ENCODE assay signal across 22 cellular contexts in the genomic region with DNA sequence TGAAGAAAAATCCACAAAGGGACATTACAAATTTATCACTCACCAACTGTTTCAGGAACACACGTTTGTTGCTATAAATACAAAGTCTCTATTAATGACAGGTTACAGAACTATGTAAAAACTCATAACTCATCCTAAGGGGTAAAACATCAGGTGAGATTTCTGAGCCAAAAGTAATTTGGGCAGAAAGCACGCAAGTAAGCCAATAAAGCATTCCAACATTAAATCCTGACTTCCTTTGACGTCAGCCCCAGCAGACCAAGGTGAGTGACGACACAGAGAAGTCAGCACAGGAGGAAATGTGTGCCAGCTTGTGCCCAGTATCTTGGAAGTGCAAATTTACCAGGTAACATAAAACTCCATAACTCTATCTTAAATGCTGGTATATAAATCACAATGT. TPM values are rescaled to one million over a fixed set of nuclear protein-coding genes. Genes with fewer than 3 reads are reported as not detected.
DNase-seq lines count a peak whose midpoint lies in the region; ATAC-seq, FAIRE-seq and TF ChIP-seq lines count a peak whose summit lies in the region.
"Had no signal": no experiment of that assay in that cellular context is flagged by ENCODE, and none has a peak within 500 bp of the region (broad histone marks: within the 10 kb centered on the region; RNA-seq: fewer than 3 reads in every experiment).

No MANE protein-coding gene starts in this region.

- TF ChIP-seq POLR2A in A549 (IDR thresholded peaks at IDR 0.05; ENCODE audit: low read length) = no peak
- TF ChIP-seq POLR2A in adrenal gland (IDR thresholded peaks at IDR 0.05) = no peak

- H3K27me3 ChIP-seq in bronchial epithelial cell (ENCODE audit: control insufficient read depth, insufficient read depth, low read length) (no peaks in the 10 kb centered on the region), adrenal gland (no peaks in the 10 kb centered on the region)
- H3K27me3 ChIP-seq: BE2C had no signal

- peak; percentile 92 for FAIRE-seq in A549 (lab: Jason Lieb, UNC)
- FAIRE-seq in bronchial epithelial cell (lab: Jason Lieb, UNC) = no peak
- FAIRE-seq: G401.6, HepG2 had no signal

- H3K27me3 Mint-ChIP-seq in activated naive CD4-positive, alpha-beta T cell treated with anti-CD3 and anti-CD28 coated beads for 36 hours (ENCODE audit: low read depth) = no peaks in the 10 kb centered on the region
- H3K27me3 Mint-ChIP-seq: CD4-positive, CD25-positive, alpha-beta regulatory T cell had no signal

- peak; percentile 97 to 98 for TF ChIP-seq EP300 in A549 (IDR thresholded peaks at IDR 0.05)

- 12% methylated on average over 4 of the region's 4 CpGs for WGBS in A549 (ENCODE audit: missing lambda C conversion rate)
- WGBS in adrenal gland, 4 donors = 75 to 84% (median 81%) methylated on average over 4 of the region's 4 CpGs

- intact Hi-C loops in adrenal gland (cut with DNase I) = no loop called here
- intact Hi-C loops in activated naive CD4-positive, alpha-beta T cell treated with anti-CD3 and anti-CD28 coated beads for 36 hours (cut with micrococcal nuclease) = no loop called here

- peaks cover 2% of the 10 kb centered on the region for H3K4me1 Mint-ChIP-seq in activated naive CD4-positive, alpha-beta T cell treated with anti-CD3 and anti-CD28 coated beads for 36 hours (ENCODE audit: low read depth)
- H3K4me1 Mint-ChIP-seq: H9 had no signal

- peaks cover under 1% of the 10 kb centered on the region for H3K9me3 Mint-ChIP-seq in activated naive CD4-positive, alpha-beta T cell treated with anti-CD3 and anti-CD28 coated beads for 36 hours
- H3K9me3 Mint-ChIP-seq: H9 had no signal

- peak overlapping the region; percentile 83 for H3K27ac ChIP-seq in A549
- no peak overlapping the region for H3K27ac ChIP-seq in adrenal gland

- H3K4me1 ChIP-seq in A549 (peaks cover 41% of the 10 kb centered on the region), adrenal gland (replicated peaks in 1 of 2) (no peaks in the 10 kb centered on the region)
- H3K4me1 ChIP-seq: BE2C had no signal

- DNase-seq in A549 (ENCODE audit: low read depth in 1 of 2, low spot score in 1 of 2) = peak; percentile 22 to 95
- peak; percentile 43 for DNase-seq in NCI-H69 (lab: John Stamatoyannopoulos, UW)
- peak; percentile 42 for DNase-seq in bronchial epithelial cell (ENCODE audit: low read depth)
- peak; percentile 7 for DNase-seq in left kidney (ENCODE audit: low read depth, low spot score)
- DNase-seq in adrenal gland = no peak
- no peak for DNase-seq in activated naive CD4-positive, alpha-beta T cell treated with anti-CD3 and anti-CD28 coated beads for 36 hours
- no peak for DNase-seq in NOMO-1 treated with DMSO at 0.1 percent for 48 hours (lab: John Stamatoyannopoulos, UW; ENCODE audit: unreplicated experiment)
- DNase-seq in stimulated activated CD4-positive, alpha-beta T cell treated with anti-CD3 and anti-CD28 coated beads, Interleukin-1b, Interleukin-23, amount 100 ng/mL, for 48 hours = no peak
- DNase-seq: 8988T; BE2C; CD4-positive, CD25-positive, alpha-beta regulatory T cell; COR-L47; H9; KBM-7; MV-4-11; NCI-H1694 treated with DMSO at 0.1 percent for 48 hours; NCI-H2107; NCI-H345; NCI-H524 treated with DMSO at 0.1 percent for 48 hours had no signal

- peak; percentile 91 to 97 for ATAC-seq in A549
- ATAC-seq: HepG2, Right ventricle myocardium inferior had no signal

- peak; percentile 36 to 58; a peak in 4 of 5 replicates for TF ChIP-seq RAD21 in A549 (conservative IDR thresholded peaks at IDR 0.05 in 1 of 2, IDR thresholded peaks at IDR 0.05 in 1 of 2)

- no peak overlapping the region for H3K27ac Mint-ChIP-seq in activated naive CD4-positive, alpha-beta T cell treated with anti-CD3 and anti-CD28 coated beads for 36 hours
- H3K27ac Mint-ChIP-seq: CD4-positive, CD25-positive, alpha-beta regulatory T cell; H9 had no signal

- H3K9me3 ChIP-seq in A549 (peaks cover 33% of the 10 kb centered on the region), adrenal gland (replicated peaks in 1 of 3) (no peaks in the 10 kb centered on the region)
- H3K9me3 ChIP-seq: BE2C had no signal

- peaks cover 41% of the 10 kb centered on the region for H3K36me3 Mint-ChIP-seq in activated naive CD4-positive, alpha-beta T cell treated with anti-CD3 and anti-CD28 coated beads for 36 hours (ENCODE audit: low read depth)

- H3K4me2 ChIP-seq in A549 = peak overlapping the region; percentile 79

- H3K4me3 ChIP-seq in A549 = 0 out of 3 replicates have a peak overlapping the region, but pooled peaks have one; percentile 5
- no peak overlapping the region for H3K4me3 ChIP-seq in bronchial epithelial cell (ENCODE audit: low read depth, low read length)
- H3K4me3 ChIP-seq in adrenal gland = no peak overlapping the region

- H3K4me3 Mint-ChIP-seq in activated naive CD4-positive, alpha-beta T cell treated with anti-CD3 and anti-CD28 coated beads for 36 hours = no peak overlapping the region
- H3K4me3 Mint-ChIP-seq: CD4-positive, CD25-positive, alpha-beta regulatory T cell; H9 had no signal

- H3K36me3 ChIP-seq in bronchial epithelial cell (ENCODE audit: control insufficient read depth, insufficient read depth, low read length) (peaks cover 2% of the 10 kb centered on the region), adrenal gland (replicated peaks in 1 of 2) (no peaks in the 10 kb centered on the region)

- POLR2A ChIA-PET in A549 (lab: Yijun Ruan, JAX) = interaction anchor here (1.0 to 1.2 kb wide), 2 partner anchors 18 to 45 kb away, joined by 5 to 8 read pairs; partner anchors contain the start of gene IMMP2L

- CTCF ChIA-PET in A549 (lab: Yijun Ruan, JAX) = interaction anchor here (0.9 kb wide), 1 partner anchor 8 kb away, joined by 4 read pairs; no protein-coding TSS in a partner anchor
- CTCF ChIA-PET in activated naive CD4-positive, alpha-beta T cell treated with anti-CD3 and anti-CD28 coated beads for 36 hours (lab: Charles Lee) = no interaction called here

- TF ChIP-seq CTCF in A549 (IDR thresholded peaks at IDR 0.05) = no peak
- TF ChIP-seq CTCF in bronchial epithelial cell (IDR thresholded peaks at IDR 0.05; ENCODE audit: insufficient read depth, low read length, severe bottlenecking) = no peak
- TF ChIP-seq CTCF in adrenal gland (IDR thresholded peaks at IDR 0.05) = no peak

TF ChIP-seq in A549, 52 proteins besides CTCF, POLR2A, EP300 and RAD21 (continues in another document):
- TF ChIP-seq RARB (CRISPR knock-in tag; IDR thresholded peaks at IDR 0.05) = peak; percentile 52; the same call in 1 of the 2 replicates
- TF ChIP-seq SMC3 (IDR thresholded peaks at IDR 0.05) = peak; percentile 37; the same call in 1 of the 3 replicates
- TF ChIP-seq HOXB13 (CRISPR knock-in tag; IDR thresholded peaks at IDR 0.05; ENCODE audit: low read depth) = peak; percentile 81; the same call in 1 of the 2 replicates
- TF ChIP-seq ZSCAN20 (CRISPR knock-in tag; IDR thresholded peaks at IDR 0.05) = no peak
- TF ChIP-seq EHF (CRISPR knock-in tag; IDR thresholded peaks at IDR 0.05) = no peak
- TF ChIP-seq HOXB5 (CRISPR knock-in tag; IDR thresholded peaks at IDR 0.05) = peak; percentile 93
- TF ChIP-seq GATA3 (IDR thresholded peaks at IDR 0.05; ENCODE audit: borderline replicate concordance) = peak; percentile 98
- peak; percentile 70 for TF ChIP-seq FOSL2 (IDR thresholded peaks at IDR 0.05)
- peak; percentile 93 for TF ChIP-seq FOSL2 (CRISPR knock-in tag; IDR thresholded peaks at IDR 0.05)
- TF ChIP-seq CHD4 (IDR thresholded peaks at IDR 0.05; ENCODE audit: borderline replicate concordance) = no peak
- no peak for TF ChIP-seq HOXA7 (CRISPR knock-in tag; IDR thresholded peaks at IDR 0.05)
- TF ChIP-seq JUNB (IDR thresholded peaks at IDR 0.05) = peak; percentile 91
- TF ChIP-seq NPAS2 (CRISPR knock-in tag; IDR thresholded peaks at IDR 0.05; ENCODE audit: borderline replicate concordance) = no peak
- TF ChIP-seq MAFK (IDR thresholded peaks at IDR 0.05; ENCODE audit: partially characterized antibody) = no peak
- no peak for TF ChIP-seq KDM5A (IDR thresholded peaks at IDR 0.05)
- TF ChIP-seq JUN (IDR thresholded peaks at IDR 0.05) = peak; percentile 86 to 93; a peak in 4 of 5 replicates
- TF ChIP-seq NFE2L2 (conservative IDR thresholded peaks at IDR 0.05; ENCODE audit: low read length) = no peak
- TF ChIP-seq NR3C1 (IDR thresholded peaks at IDR 0.05) = no peak
- TF ChIP-seq HEYL (CRISPR knock-in tag; IDR thresholded peaks at IDR 0.05) = no peak
- TF ChIP-seq MAX (IDR thresholded peaks at IDR 0.05) = peak; percentile 57
- peak; percentile 59; the same call in 1 of the 3 replicates for TF ChIP-seq BCL3 (IDR thresholded peaks at IDR 0.05)
- TF ChIP-seq CBX2 (IDR thresholded peaks at IDR 0.05; ENCODE audit: borderline replicate concordance, low read depth) = no peak
- TF ChIP-seq CHD2 (IDR thresholded peaks at IDR 0.05; ENCODE audit: low read length, partially characterized antibody) = no peak
- TF ChIP-seq ESRRA (IDR thresholded peaks at IDR 0.05; ENCODE audit: borderline replicate concordance, low read length) = no peak
- TF ChIP-seq ZNF302 (CRISPR knock-in tag; IDR thresholded peaks at IDR 0.05) = no peak
- TF ChIP-seq RNF2 (IDR thresholded peaks at IDR 0.05; ENCODE audit: borderline replicate concordance, low read depth) = no peak

RNA-seq across cellular contexts. Expression of gene IMMP2L, which starts 45.7 kb away (rescaled TPM):
- polyA plus RNA-seq in A549 (2011; rRNA removed) = 18.8 and 23.8 TPM in 2 replicates
- 6.8 and 13.5 TPM in 2 replicates for polyA plus RNA-seq in A549 (2012; cell fraction: cytosol; rRNA removed)
- 2.5 and 4.4 TPM in 2 replicates for polyA plus RNA-seq in A549 (2012; cell fraction: nucleus; rRNA removed)
- polyA plus RNA-seq in A549 (2017; fragmentation: RNase III; extraction: RNeasy Plus Mini Kit Qiagen cat#74134 plus additional on column Dnase treatment) = 10.6 to 16.8 TPM (median 16.1 TPM) in 3 replicates
- polyA minus RNA-seq in A549 (2011; rRNA and poly(A)+ RNA removed) = 15.4 and 25.0 TPM in 2 replicates
- 19.0 and 25.9 TPM in 2 replicates for total RNA-seq in bronchial epithelial cell
- total RNA-seq in adrenal gland = 10 to 100 TPM; 13.4 to 34.1 (median 26.2) TPM
- polyA plus RNA-seq in adrenal gland = 10 to 100 TPM; 13.6 to 27.7 (median 14.7) TPM
- 10 to 100 TPM; 24.4 to 26.6 TPM for total RNA-seq in activated naive CD4-positive, alpha-beta T cell treated with anti-CD3 and anti-CD28 coated beads for 36 hours

Comparison
In these comparisons a context has a peak if more than half of its experiments do, and no peak if none do; other contexts are left out.
1. DNase-seq: peak in A549 (2 of 2), NCI-H69 (single experiment), bronchial epithelial cell (single experiment) and left kidney (single experiment); none in adrenal gland (0 of 7), activated naive CD4-positive, alpha-beta T cell treated with anti-CD3 and anti-CD28 coated beads for 36 hours (single experiment), NOMO-1 treated with DMSO at 0.1 percent for 48 hours (single experiment) and stimulated activated CD4-positive, alpha-beta T cell treated with anti-CD3 and anti-CD28 coated beads, Interleukin-1b, Interleukin-23, amount 100 ng/mL, for 48 hours (single experiment).
2. H3K27ac ChIP-seq: peak in A549 (2 of 2); none in adrenal gland (0 of 5).